In the genomic region with DNA sequence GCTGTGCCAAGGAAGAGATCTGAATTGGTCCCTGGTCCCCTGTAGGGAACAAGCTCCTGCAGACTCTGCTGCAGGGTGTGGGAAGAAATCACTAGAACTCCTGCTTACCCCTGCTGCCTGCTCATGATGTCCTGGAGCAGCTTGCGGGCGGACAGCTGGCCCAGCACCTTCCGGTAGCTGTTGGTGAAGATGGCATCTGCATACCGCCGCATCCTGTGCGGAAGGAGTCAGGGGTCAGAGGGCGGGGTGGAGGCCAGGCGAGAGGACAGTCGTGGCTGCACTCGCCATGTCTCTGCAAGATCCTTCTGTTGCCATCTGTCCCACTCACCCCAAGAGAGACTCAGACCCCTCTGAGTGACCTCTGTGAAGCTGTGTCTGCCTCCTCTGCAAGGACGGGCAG, we compare ENCODE assay signal across 1 cellular context.
TF ChIP-seq lines count a peak whose summit lies in the region.

No MANE protein-coding gene starts in this region.

TF ChIP-seq in K562, 482 proteins besides CTCF, POLR2A, EP300 and RAD21 (continued from another document):
- peak in 1 of 3 experiments; percentile 51; a peak in 1 of 6 replicates for TF ChIP-seq ZBTB11 (CRISPR knock-in tag; IDR thresholded peaks at IDR 0.05)
- peak; percentile 52; the same call in 1 of the 2 replicates for TF ChIP-seq GABPA (tag; conservative IDR thresholded peaks at IDR 0.05; ENCODE audit: low read depth)
- 0 out of 2 replicates have a peak, but pooled peaks have one; percentile 9 for TF ChIP-seq ETV1 (tag; conservative IDR thresholded peaks at IDR 0.05; ENCODE audit: low read depth)
- TF ChIP-seq ZBTB40 (IDR thresholded peaks at IDR 0.05), result 0 out of 2 replicates have a peak, but pooled peaks have one; percentile 17
- no peak for TF ChIP-seq ZBTB40 (CRISPR knock-in tag; IDR thresholded peaks at IDR 0.05)
- TF ChIP-seq, protein P1, sequence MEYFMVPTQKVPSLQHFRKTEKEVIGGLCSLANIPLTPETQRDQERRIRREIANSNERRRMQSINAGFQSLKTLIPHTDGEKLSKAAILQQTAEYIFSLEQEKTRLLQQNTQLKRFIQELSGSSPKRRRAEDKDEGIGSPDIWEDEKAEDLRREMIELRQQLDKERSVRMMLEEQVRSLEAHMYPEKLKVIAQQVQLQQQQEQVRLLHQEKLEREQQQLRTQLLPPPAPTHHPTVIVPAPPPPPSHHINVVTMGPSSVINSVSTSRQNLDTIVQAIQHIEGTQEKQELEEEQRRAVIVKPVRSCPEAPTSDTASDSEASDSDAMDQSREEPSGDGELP (CRISPR knock-in tag; IDR thresholded peaks at IDR 0.05; ENCODE audit: borderline replicate concordance), result peak; percentile 56; the same call in 1 of the 2 replicates
- no peak for TF ChIP-seq PRMT5 (CRISPR knock-in tag; IDR thresholded peaks at IDR 0.05)
- TF ChIP-seq NR2C2 (CRISPR knock-in tag; IDR thresholded peaks at IDR 0.05), result peak; percentile 48; the same call in 1 of the 2 replicates
- TF ChIP-seq NR2C2 (tag; IDR thresholded peaks at IDR 0.05), result peak; percentile 67; the same call in 1 of the 2 replicates
- TF ChIP-seq NR2C1 (IDR thresholded peaks at IDR 0.05), result 0 out of 2 replicates have a peak, but pooled peaks have one; percentile 18
- peak; percentile 39; the same call in 1 of the 2 replicates for TF ChIP-seq NR2C1 (tag; IDR thresholded peaks at IDR 0.05)
